Comparison of ENCODE assay signal across 1 cellular context in genomic region chr1:143691400-143691891, GRCh38.
TF ChIP-seq lines count a peak whose summit lies in the region.

No MANE protein-coding gene starts in this region.

TF ChIP-seq in K562, 482 proteins besides CTCF, POLR2A, EP300 and RAD21 (continued from another document and continues in another):
- TF ChIP-seq, protein P1, sequence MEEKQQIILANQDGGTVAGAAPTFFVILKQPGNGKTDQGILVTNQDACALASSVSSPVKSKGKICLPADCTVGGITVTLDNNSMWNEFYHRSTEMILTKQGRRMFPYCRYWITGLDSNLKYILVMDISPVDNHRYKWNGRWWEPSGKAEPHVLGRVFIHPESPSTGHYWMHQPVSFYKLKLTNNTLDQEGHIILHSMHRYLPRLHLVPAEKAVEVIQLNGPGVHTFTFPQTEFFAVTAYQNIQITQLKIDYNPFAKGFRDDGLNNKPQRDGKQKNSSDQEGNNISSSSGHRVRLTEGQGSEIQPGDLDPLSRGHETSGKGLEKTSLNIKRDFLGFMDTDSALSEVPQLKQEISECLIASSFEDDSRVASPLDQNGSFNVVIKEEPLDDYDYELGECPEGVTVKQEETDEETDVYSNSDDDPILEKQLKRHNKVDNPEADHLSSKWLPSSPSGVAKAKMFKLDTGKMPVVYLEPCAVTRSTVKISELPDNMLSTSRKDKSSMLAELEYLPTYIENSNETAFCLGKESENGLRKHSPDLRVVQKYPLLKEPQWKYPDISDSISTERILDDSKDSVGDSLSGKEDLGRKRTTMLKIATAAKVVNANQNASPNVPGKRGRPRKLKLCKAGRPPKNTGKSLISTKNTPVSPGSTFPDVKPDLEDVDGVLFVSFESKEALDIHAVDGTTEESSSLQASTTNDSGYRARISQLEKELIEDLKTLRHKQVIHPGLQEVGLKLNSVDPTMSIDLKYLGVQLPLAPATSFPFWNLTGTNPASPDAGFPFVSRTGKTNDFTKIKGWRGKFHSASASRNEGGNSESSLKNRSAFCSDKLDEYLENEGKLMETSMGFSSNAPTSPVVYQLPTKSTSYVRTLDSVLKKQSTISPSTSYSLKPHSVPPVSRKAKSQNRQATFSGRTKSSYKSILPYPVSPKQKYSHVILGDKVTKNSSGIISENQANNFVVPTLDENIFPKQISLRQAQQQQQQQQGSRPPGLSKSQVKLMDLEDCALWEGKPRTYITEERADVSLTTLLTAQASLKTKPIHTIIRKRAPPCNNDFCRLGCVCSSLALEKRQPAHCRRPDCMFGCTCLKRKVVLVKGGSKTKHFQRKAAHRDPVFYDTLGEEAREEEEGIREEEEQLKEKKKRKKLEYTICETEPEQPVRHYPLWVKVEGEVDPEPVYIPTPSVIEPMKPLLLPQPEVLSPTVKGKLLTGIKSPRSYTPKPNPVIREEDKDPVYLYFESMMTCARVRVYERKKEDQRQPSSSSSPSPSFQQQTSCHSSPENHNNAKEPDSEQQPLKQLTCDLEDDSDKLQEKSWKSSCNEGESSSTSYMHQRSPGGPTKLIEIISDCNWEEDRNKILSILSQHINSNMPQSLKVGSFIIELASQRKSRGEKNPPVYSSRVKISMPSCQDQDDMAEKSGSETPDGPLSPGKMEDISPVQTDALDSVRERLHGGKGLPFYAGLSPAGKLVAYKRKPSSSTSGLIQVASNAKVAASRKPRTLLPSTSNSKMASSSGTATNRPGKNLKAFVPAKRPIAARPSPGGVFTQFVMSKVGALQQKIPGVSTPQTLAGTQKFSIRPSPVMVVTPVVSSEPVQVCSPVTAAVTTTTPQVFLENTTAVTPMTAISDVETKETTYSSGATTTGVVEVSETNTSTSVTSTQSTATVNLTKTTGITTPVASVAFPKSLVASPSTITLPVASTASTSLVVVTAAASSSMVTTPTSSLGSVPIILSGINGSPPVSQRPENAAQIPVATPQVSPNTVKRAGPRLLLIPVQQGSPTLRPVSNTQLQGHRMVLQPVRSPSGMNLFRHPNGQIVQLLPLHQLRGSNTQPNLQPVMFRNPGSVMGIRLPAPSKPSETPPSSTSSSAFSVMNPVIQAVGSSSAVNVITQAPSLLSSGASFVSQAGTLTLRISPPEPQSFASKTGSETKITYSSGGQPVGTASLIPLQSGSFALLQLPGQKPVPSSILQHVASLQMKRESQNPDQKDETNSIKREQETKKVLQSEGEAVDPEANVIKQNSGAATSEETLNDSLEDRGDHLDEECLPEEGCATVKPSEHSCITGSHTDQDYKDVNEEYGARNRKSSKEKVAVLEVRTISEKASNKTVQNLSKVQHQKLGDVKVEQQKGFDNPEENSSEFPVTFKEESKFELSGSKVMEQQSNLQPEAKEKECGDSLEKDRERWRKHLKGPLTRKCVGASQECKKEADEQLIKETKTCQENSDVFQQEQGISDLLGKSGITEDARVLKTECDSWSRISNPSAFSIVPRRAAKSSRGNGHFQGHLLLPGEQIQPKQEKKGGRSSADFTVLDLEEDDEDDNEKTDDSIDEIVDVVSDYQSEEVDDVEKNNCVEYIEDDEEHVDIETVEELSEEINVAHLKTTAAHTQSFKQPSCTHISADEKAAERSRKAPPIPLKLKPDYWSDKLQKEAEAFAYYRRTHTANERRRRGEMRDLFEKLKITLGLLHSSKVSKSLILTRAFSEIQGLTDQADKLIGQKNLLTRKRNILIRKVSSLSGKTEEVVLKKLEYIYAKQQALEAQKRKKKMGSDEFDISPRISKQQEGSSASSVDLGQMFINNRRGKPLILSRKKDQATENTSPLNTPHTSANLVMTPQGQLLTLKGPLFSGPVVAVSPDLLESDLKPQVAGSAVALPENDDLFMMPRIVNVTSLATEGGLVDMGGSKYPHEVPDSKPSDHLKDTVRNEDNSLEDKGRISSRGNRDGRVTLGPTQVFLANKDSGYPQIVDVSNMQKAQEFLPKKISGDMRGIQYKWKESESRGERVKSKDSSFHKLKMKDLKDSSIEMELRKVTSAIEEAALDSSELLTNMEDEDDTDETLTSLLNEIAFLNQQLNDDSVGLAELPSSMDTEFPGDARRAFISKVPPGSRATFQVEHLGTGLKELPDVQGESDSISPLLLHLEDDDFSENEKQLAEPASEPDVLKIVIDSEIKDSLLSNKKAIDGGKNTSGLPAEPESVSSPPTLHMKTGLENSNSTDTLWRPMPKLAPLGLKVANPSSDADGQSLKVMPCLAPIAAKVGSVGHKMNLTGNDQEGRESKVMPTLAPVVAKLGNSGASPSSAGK (IDR thresholded peaks at IDR 0.05), result no peak
- TF ChIP-seq TARDBP (IDR thresholded peaks at IDR 0.05) (no peak), CHD2 (IDR thresholded peaks at IDR 0.05; ENCODE audit: low read depth, low read length) (no peak), CXXC5 (CRISPR knock-in tag; IDR thresholded peaks at IDR 0.05) (peak; percentile 21; the same call in 1 of the 2 replicates), SPI1 (IDR thresholded peaks at IDR 0.05; ENCODE audit: borderline replicate concordance, low read depth, low read length) (no peak), POLR3A (IDR thresholded peaks at IDR 0.05; ENCODE audit: borderline replicate concordance, extremely low read depth, insufficient read depth, insufficient read length) (peak; percentile 79), ZFP30 (CRISPR knock-in tag; IDR thresholded peaks at IDR 0.05; ENCODE audit: borderline replicate concordance) (no peak), ZNF311 (CRISPR knock-in tag; IDR thresholded peaks at IDR 0.05) (no peak), ZNF134 (CRISPR knock-in tag; conservative IDR thresholded peaks at IDR 0.05) (no peak), HEY1 (CRISPR knock-in tag; IDR thresholded peaks at IDR 0.05; ENCODE audit: borderline replicate concordance) (no peak), TBP (optimal IDR thresholded peaks at IDR 0.05; ENCODE audit: low read depth, low read length) (peak; percentile 90), FOXJ3 (CRISPR knock-in tag; IDR thresholded peaks at IDR 0.05) (no peak), BHLHE40 (IDR thresholded peaks at IDR 0.05; ENCODE audit: low read length) (no peak), HIVEP1 (CRISPR knock-in tag; IDR thresholded peaks at IDR 0.05) (no peak), ZNF586 (CRISPR knock-in tag; conservative IDR thresholded peaks at IDR 0.05) (no peak), L3MBTL2 (IDR thresholded peaks at IDR 0.05) (0 out of 2 replicates have a peak, but pooled peaks have one; percentile 29), PHB2 (IDR thresholded peaks at IDR 0.05; ENCODE audit: low read depth) (no peak), ID3 (CRISPR knock-in tag; IDR thresholded peaks at IDR 0.05) (no peak), ID3 (tag; IDR thresholded peaks at IDR 0.05) (no peak), TEAD4 (IDR thresholded peaks at IDR 0.05; ENCODE audit: low read length) (peak; percentile 25; the same call in 1 of the 2 replicates), TEAD4 (CRISPR knock-in tag; IDR thresholded peaks at IDR 0.05; ENCODE audit: borderline replicate concordance) (no peak), BDP1 (IDR thresholded peaks at IDR 0.05; ENCODE audit: insufficient read depth, insufficient read length) (peak; percentile 36), HDAC8 (tag; IDR thresholded peaks at IDR 0.05) (no peak), RBM25 (IDR thresholded peaks at IDR 0.05; ENCODE audit: low read depth, low read length, severe bottlenecking) (no peak), C11orf30 (IDR thresholded peaks at IDR 0.05; ENCODE audit: low read depth) (peak; percentile 34; the same call in 1 of the 2 replicates), DDX20 (tag; IDR thresholded peaks at IDR 0.05; ENCODE audit: low read depth) (no peak), ZNF316 (IDR thresholded peaks at IDR 0.05) (peak; percentile 30), RNF2 (IDR thresholded peaks at IDR 0.05) (no peak), POLR2H (tag; IDR thresholded peaks at IDR 0.05; ENCODE audit: low read depth) (peak; percentile 97)
- TF ChIP-seq, protein P2, sequence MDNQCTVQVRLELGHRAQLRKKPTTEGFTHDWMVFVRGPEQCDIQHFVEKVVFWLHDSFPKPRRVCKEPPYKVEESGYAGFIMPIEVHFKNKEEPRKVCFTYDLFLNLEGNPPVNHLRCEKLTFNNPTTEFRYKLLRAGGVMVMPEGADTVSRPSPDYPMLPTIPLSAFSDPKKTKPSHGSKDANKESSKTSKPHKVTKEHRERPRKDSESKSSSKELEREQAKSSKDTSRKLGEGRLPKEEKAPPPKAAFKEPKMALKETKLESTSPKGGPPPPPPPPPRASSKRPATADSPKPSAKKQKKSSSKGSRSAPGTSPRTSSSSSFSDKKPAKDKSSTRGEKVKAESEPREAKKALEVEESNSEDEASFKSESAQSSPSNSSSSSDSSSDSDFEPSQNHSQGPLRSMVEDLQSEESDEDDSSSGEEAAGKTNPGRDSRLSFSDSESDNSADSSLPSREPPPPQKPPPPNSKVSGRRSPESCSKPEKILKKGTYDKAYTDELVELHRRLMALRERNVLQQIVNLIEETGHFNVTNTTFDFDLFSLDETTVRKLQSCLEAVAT (IDR thresholded peaks at IDR 0.05), result 0 out of 4 replicates have a peak, but pooled peaks of 1 of the 2 experiments have one; percentile 24
- TF ChIP-seq, protein P3, sequence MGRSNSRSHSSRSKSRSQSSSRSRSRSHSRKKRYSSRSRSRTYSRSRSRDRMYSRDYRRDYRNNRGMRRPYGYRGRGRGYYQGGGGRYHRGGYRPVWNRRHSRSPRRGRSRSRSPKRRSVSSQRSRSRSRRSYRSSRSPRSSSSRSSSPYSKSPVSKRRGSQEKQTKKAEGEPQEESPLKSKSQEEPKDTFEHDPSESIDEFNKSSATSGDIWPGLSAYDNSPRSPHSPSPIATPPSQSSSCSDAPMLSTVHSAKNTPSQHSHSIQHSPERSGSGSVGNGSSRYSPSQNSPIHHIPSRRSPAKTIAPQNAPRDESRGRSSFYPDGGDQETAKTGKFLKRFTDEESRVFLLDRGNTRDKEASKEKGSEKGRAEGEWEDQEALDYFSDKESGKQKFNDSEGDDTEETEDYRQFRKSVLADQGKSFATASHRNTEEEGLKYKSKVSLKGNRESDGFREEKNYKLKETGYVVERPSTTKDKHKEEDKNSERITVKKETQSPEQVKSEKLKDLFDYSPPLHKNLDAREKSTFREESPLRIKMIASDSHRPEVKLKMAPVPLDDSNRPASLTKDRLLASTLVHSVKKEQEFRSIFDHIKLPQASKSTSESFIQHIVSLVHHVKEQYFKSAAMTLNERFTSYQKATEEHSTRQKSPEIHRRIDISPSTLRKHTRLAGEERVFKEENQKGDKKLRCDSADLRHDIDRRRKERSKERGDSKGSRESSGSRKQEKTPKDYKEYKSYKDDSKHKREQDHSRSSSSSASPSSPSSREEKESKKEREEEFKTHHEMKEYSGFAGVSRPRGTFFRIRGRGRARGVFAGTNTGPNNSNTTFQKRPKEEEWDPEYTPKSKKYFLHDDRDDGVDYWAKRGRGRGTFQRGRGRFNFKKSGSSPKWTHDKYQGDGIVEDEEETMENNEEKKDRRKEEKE (IDR thresholded peaks at IDR 0.05; ENCODE audit: borderline replicate concordance in 1 of 2, control insufficient read depth in 1 of 2, low read depth in 2 of 2, low read length in 1 of 2), result no peak
- TF ChIP-seq, protein P4, sequence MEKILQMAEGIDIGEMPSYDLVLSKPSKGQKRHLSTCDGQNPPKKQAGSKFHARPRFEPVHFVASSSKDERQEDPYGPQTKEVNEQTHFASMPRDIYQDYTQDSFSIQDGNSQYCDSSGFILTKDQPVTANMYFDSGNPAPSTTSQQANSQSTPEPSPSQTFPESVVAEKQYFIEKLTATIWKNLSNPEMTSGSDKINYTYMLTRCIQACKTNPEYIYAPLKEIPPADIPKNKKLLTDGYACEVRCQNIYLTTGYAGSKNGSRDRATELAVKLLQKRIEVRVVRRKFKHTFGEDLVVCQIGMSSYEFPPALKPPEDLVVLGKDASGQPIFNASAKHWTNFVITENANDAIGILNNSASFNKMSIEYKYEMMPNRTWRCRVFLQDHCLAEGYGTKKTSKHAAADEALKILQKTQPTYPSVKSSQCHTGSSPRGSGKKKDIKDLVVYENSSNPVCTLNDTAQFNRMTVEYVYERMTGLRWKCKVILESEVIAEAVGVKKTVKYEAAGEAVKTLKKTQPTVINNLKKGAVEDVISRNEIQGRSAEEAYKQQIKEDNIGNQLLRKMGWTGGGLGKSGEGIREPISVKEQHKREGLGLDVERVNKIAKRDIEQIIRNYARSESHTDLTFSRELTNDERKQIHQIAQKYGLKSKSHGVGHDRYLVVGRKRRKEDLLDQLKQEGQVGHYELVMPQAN (IDR thresholded peaks at IDR 0.05; ENCODE audit: borderline replicate concordance), result no peak
- TF ChIP-seq, protein P5, sequence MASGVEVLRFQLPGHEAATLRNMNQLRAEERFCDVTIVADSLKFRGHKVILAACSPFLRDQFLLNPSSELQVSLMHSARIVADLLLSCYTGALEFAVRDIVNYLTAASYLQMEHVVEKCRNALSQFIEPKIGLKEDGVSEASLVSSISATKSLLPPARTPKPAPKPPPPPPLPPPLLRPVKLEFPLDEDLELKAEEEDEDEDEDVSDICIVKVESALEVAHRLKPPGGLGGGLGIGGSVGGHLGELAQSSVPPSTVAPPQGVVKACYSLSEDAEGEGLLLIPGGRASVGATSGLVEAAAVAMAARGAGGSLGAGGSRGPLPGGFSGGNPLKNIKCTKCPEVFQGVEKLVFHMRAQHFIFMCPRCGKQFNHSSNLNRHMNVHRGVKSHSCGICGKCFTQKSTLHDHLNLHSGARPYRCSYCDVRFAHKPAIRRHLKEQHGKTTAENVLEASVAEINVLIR (CRISPR knock-in tag; IDR thresholded peaks at IDR 0.05), result no peak
- TF ChIP-seq, protein P6, sequence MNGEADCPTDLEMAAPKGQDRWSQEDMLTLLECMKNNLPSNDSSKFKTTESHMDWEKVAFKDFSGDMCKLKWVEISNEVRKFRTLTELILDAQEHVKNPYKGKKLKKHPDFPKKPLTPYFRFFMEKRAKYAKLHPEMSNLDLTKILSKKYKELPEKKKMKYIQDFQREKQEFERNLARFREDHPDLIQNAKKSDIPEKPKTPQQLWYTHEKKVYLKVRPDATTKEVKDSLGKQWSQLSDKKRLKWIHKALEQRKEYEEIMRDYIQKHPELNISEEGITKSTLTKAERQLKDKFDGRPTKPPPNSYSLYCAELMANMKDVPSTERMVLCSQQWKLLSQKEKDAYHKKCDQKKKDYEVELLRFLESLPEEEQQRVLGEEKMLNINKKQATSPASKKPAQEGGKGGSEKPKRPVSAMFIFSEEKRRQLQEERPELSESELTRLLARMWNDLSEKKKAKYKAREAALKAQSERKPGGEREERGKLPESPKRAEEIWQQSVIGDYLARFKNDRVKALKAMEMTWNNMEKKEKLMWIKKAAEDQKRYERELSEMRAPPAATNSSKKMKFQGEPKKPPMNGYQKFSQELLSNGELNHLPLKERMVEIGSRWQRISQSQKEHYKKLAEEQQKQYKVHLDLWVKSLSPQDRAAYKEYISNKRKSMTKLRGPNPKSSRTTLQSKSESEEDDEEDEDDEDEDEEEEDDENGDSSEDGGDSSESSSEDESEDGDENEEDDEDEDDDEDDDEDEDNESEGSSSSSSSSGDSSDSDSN (IDR thresholded peaks at IDR 0.05; ENCODE audit: borderline replicate concordance in 1 of 2, low read depth in 2 of 2, low read length in 2 of 2), result peak in 1 of 2 experiments; percentile 92; a peak in 2 of 4 replicates
